Comparison of ENCODE assay signal across 8 cellular contexts in the genomic region with DNA sequence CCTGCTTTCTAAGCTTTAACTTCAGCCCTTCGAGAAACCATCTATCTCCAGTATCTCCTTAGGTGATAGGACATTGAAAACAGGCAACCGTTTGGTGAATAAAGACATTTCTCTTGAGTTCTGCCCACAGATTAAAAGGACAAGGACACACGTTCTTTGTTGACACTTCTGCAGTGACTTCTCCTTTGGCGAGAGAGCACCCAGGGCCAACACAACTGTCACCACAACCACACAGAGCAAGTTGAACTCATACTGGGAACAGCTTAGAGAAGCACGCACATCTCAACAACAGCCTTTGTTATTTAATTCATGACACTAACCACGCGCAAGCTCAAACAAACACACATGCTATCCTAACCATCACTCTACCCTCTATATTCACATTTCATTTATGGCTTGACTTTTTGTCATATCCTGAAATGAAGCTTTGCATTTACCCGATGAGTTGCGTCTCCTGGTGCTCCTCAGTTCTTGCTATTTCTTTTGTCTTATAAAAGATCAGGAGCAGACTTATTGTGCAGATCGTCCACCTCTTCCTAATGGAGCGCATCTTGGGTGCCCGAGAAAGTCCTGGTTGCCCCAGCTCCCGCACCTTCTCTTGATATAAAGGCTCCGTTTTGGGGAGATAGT. TPM values are rescaled to one million over a fixed set of nuclear protein-coding genes. Genes with fewer than 3 reads are reported as not detected.
DNase-seq lines count a peak whose midpoint lies in the region; ATAC-seq, FAIRE-seq and TF ChIP-seq lines count a peak whose summit lies in the region.

No MANE protein-coding gene starts in this region.

- peaks cover 46% of the 10 kb centered on the region for H3K27me3 Mint-ChIP-seq in astrocyte (ENCODE audit: low read depth, unreplicated experiment)

- H3K4me3 Mint-ChIP-seq in astrocyte (ENCODE audit: unreplicated experiment): peak overlapping the region; percentile 85

- H3K4me1 ChIP-seq in OCI-LY1 (ENCODE audit: insufficient read depth, low read length, severe bottlenecking) (peaks cover 59% of the 10 kb centered on the region), astrocyte (ENCODE audit: insufficient read depth, low read length) (peaks cover 12% of the 10 kb centered on the region)

- H3K9me3 ChIP-seq in OCI-LY1 (ENCODE audit: low read length) (no peaks in the 10 kb centered on the region), astrocyte (ENCODE audit: insufficient read depth, low read depth, low read length) (no peaks in the 10 kb centered on the region)

- DNase-seq in astrocyte (ENCODE audit: low read depth) (no peak), iris pigment epithelial cell (ENCODE audit: low read depth) (peak; percentile 14), SW 1271 (lab: John Stamatoyannopoulos, UW) (no peak)
- DNase-seq in stimulated activated CD4-positive, alpha-beta T cell treated with anti-CD3 and anti-CD28 coated beads, Interleukin-4, amount 100 ng/mL, for 1 hour: peak; percentile 9

- H3K79me2 ChIP-seq in OCI-LY1 (ENCODE audit: insufficient read depth, low read length) (peaks cover 12% of the 10 kb centered on the region; the same call in 1 of the 2 replicates), astrocyte (ENCODE audit: insufficient read depth, low read length) (no peaks in the 10 kb centered on the region)

- H3K36me3 Mint-ChIP-seq in astrocyte (ENCODE audit: low read depth, unreplicated experiment): no peaks in the 10 kb centered on the region

- no peak for TF ChIP-seq CTCF in GM12875 (IDR thresholded peaks at IDR 0.05; ENCODE audit: borderline replicate concordance, insufficient read depth, low read depth, low read length)
- no peak for TF ChIP-seq CTCF in OCI-LY1 (IDR thresholded peaks at IDR 0.05; ENCODE audit: low read length)
- TF ChIP-seq CTCF in astrocyte (IDR thresholded peaks at IDR 0.05; ENCODE audit: insufficient read depth, low read depth, low read length): no peak

- H3K4me3 ChIP-seq in GM12875 (ENCODE audit: low read depth, low read length) (peak overlapping the region; percentile 96), OCI-LY1 (ENCODE audit: low read depth, low read length, poor library complexity, severe bottlenecking) (peak overlapping the region; percentile 87), astrocyte (ENCODE audit: insufficient read depth, low read depth, low read length) (peak overlapping the region; percentile 85)

- H4K20me1 ChIP-seq in OCI-LY1 (ENCODE audit: insufficient read depth, low read length) (no peaks in the 10 kb centered on the region), astrocyte (ENCODE audit: insufficient read depth, low read length) (no peaks in the 10 kb centered on the region)

- H2AFZ ChIP-seq in OCI-LY1 (ENCODE audit: low read length) (no peak overlapping the region), astrocyte (ENCODE audit: low read depth, low read length) (peak overlapping the region; percentile 92)

- no peaks in the 10 kb centered on the region for H3K36me3 ChIP-seq in OCI-LY1 (ENCODE audit: insufficient read depth, low read length)
- H3K36me3 ChIP-seq in astrocyte (ENCODE audit: insufficient read depth, low read length): no peaks in the 10 kb centered on the region

- no peak for FAIRE-seq in astrocyte (lab: Jason Lieb, UNC)

- peak overlapping the region; percentile 77 for H3K4me2 ChIP-seq in OCI-LY1 (ENCODE audit: low read length)
- H3K4me2 ChIP-seq in astrocyte (ENCODE audit: low read length): peak overlapping the region; percentile 100

- peaks cover 10% of the 10 kb centered on the region for H3K4me1 Mint-ChIP-seq in astrocyte (ENCODE audit: low read depth, unreplicated experiment)

- H3K27me3 ChIP-seq in OCI-LY1 (ENCODE audit: insufficient read depth, low read length) (no peaks in the 10 kb centered on the region), astrocyte (ENCODE audit: insufficient read depth, low read length) (peaks cover 3% of the 10 kb centered on the region)

- H3K9ac ChIP-seq in OCI-LY1 (ENCODE audit: low read length): peak overlapping the region; percentile 74
- peak overlapping the region; percentile 68 for H3K9ac ChIP-seq in astrocyte (ENCODE audit: low read length)

- no peaks in the 10 kb centered on the region for H3K9me2 ChIP-seq in OCI-LY1 (ENCODE audit: low read depth, low read length)

- H3K27ac Mint-ChIP-seq in astrocyte (ENCODE audit: unreplicated experiment): no peak overlapping the region

- peak overlapping the region; percentile 97 for H3K27ac ChIP-seq in OCI-LY1 (ENCODE audit: low read depth, low read length, poor library complexity, severe bottlenecking)
- H3K27ac ChIP-seq in astrocyte (ENCODE audit: low read depth, low read length): no peak overlapping the region

- H3F3A ChIP-seq in OCI-LY1 (ENCODE audit: insufficient read depth, low read length): 0 out of 2 replicates have a peak, but pooled peaks cover 4% of the 10 kb centered on the region

- ATAC-seq in HG02981 (IDR thresholded peaks at IDR 0.05; ENCODE audit: unreplicated experiment) (no peak), HG02642 (IDR thresholded peaks at IDR 0.05; ENCODE audit: poor library complexity, unreplicated experiment) (no peak)

- H3K9me3 Mint-ChIP-seq in astrocyte (ENCODE audit: unreplicated experiment): no peaks in the 10 kb centered on the region

RNA-seq across cellular contexts. Expression of a gene that starts 0.6 kb away (rescaled TPM):
- 0.59 and 0.82 TPM in 2 replicates for total RNA-seq in astrocyte

Comparison
In these comparisons a context has a peak if more than half of its experiments do, and no peak if none do; other contexts are left out.
1. DNase-seq: peak in iris pigment epithelial cell (single experiment) and stimulated activated CD4-positive, alpha-beta T cell treated with anti-CD3 and anti-CD28 coated beads, Interleukin-4, amount 100 ng/mL, for 1 hour (single experiment); none in astrocyte (single experiment) and SW 1271 (0 of 2).
2. Peak in every context shown above with its lines, with median percentiles within 50 percentile points of each other: H3K4me3 ChIP-seq.